ENCODE assay signal across 1 cellular context in the genomic region with DNA sequence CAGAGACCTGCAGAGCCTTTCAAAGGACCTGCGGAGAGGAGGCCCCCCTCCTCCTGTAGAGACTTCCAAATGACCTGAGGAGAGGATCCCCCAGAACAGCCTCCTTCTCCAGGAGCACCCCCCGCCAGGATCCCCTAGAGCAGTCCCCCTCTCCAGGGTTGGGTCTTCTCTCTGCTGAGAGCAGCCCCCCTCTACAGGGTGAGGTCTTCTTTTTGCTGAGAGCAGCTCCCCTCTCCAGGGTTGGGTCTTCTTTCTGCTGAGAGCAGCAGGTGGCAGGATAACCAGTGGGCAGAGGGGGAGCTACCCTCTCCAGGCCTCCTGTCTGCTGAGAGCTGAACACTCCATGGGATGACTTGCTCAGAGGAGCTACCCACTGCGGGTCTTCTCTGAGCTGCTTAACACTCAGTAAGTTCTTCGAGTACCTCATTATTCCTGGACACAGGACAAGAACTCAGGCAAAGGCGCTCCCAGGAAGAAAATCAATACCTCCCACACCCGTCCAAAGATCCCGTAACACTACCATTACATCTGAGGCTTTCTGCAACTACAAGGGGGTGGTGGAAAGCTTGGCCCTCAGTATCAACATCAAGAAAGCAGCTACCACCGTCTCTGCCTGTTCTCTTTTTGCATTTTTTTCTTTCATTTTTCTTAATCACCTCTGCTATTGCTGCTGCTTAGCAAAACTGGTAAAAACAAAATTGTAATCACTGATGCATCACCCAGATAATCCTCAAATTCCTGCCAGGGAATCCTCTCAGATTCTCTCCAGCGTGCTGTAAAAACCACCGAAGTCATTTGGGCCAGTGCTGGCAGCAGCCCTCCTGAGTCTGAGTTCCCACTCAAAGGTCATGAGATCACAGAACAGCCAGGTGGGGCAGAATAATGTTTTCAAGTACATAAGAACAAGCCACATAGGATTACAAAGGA.
TF ChIP-seq lines count a peak whose summit lies in the region.

No MANE protein-coding gene starts in this region.

TF ChIP-seq in K562, 482 proteins besides CTCF, POLR2A, EP300 and RAD21:
- no peak for TF ChIP-seq ZNF347 (CRISPR knock-in tag; IDR thresholded peaks at IDR 0.05; ENCODE audit: low read depth)
- TF ChIP-seq, protein P1, sequence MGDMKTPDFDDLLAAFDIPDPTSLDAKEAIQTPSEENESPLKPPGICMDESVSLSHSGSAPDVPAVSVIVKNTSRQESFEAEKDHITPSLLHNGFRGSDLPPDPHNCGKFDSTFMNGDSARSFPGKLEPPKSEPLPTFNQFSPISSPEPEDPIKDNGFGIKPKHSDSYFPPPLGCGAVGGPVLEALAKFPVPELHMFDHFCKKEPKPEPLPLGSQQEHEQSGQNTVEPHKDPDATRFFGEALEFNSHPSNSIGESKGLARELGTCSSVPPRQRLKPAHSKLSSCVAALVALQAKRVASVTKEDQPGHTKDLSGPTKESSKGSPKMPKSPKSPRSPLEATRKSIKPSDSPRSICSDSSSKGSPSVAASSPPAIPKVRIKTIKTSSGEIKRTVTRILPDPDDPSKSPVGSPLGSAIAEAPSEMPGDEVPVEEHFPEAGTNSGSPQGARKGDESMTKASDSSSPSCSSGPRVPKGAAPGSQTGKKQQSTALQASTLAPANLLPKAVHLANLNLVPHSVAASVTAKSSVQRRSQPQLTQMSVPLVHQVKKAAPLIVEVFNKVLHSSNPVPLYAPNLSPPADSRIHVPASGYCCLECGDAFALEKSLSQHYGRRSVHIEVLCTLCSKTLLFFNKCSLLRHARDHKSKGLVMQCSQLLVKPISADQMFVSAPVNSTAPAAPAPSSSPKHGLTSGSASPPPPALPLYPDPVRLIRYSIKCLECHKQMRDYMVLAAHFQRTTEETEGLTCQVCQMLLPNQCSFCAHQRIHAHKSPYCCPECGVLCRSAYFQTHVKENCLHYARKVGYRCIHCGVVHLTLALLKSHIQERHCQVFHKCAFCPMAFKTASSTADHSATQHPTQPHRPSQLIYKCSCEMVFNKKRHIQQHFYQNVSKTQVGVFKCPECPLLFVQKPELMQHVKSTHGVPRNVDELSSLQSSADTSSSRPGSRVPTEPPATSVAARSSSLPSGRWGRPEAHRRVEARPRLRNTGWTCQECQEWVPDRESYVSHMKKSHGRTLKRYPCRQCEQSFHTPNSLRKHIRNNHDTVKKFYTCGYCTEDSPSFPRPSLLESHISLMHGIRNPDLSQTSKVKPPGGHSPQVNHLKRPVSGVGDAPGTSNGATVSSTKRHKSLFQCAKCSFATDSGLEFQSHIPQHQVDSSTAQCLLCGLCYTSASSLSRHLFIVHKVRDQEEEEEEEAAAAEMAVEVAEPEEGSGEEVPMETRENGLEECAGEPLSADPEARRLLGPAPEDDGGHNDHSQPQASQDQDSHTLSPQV (IDR thresholded peaks at IDR 0.05): peak; percentile 15; the same call in 1 of the 2 replicates
